In the genomic region with DNA sequence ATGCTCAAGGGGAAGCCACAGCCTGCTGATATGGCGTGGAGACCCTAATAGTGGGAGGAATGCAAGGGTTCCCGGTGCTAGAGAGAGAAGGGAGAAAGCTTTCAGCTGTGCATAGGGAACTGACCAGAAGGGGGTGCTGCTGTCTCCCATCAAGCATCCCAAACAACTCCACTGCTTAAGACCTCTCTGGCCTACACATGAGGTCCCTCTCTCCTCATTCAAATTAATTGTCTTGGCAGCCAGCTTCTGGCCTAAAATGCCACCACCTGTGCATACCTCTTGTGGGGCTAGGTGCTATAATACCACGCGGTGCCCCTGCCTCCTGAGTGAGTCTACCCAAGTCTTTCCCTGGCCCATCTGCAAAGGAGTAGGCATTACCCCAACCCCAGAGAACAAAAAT, we compare ENCODE assay signal across 8 cellular contexts. TPM values are rescaled to one million over a fixed set of nuclear protein-coding genes. Genes with fewer than 3 reads are reported as not detected.
DNase-seq lines count a peak whose midpoint lies in the region; ATAC-seq and TF ChIP-seq lines count a peak whose summit lies in the region.

No MANE protein-coding gene starts in this region.

- no peaks in the 10 kb centered on the region for H3K27me3 Mint-ChIP-seq in activated naive CD8-positive, alpha-beta T cell

- H3K36me3 Mint-ChIP-seq in activated naive CD8-positive, alpha-beta T cell: peaks cover 2% of the 10 kb centered on the region

- peak; percentile 41 for DNase-seq in DMS79 (lab: John Stamatoyannopoulos, UW)
- DNase-seq in HuH-7.5 (ENCODE audit: low spot score): peak; percentile 97
- DNase-seq in RWPE1 (ENCODE audit: low spot score): no peak
- DNase-seq in head of caudate nucleus: peak; percentile 41 to 88 (median 72)
- DNase-seq in renal cortical epithelial cell (ENCODE audit: low read depth): peak; percentile 70

- TF ChIP-seq CTCF in RWPE1 (conservative IDR thresholded peaks at IDR 0.05; ENCODE audit: low read depth): peak; percentile 71

- H3K27ac Mint-ChIP-seq in activated naive CD8-positive, alpha-beta T cell: no peak overlapping the region

- no peak for ATAC-seq in GM19455 (IDR thresholded peaks at IDR 0.05; ENCODE audit: unreplicated experiment)
- ATAC-seq in HG03280 (IDR thresholded peaks at IDR 0.05; ENCODE audit: unreplicated experiment): no peak

- POLR2A ChIA-PET in RWPE1 (lab: Yijun Ruan, JAX; ENCODE audit: low non-redundant PET): no interaction called here

- peak overlapping the region; percentile 8 for H3K4me3 Mint-ChIP-seq in activated naive CD8-positive, alpha-beta T cell

- H3K4me1 Mint-ChIP-seq in activated naive CD8-positive, alpha-beta T cell (ENCODE audit: low read depth): peaks cover 8% of the 10 kb centered on the region

- H3K9me3 Mint-ChIP-seq in activated naive CD8-positive, alpha-beta T cell (ENCODE audit: low read depth): no peaks in the 10 kb centered on the region

- CTCF ChIA-PET in RWPE1 (lab: Yijun Ruan, JAX): interaction anchor here (0.6 to 1.5 kb wide), 9 partner anchors 9 to 153 kb away, joined by 3 to 7 read pairs (median 4); a partner anchor contains a TSS

- intact Hi-C loops in head of caudate nucleus (cut with DNase I): no loop called here

- peak overlapping the region; percentile 23; the same call in 1 of the 2 replicates for H3K27ac ChIP-seq in RWPE1

RNA-seq across cellular contexts. Expression of a gene that starts 14.5 kb away (rescaled TPM):
- 9.9 and 20.0 TPM in 2 replicates for total RNA-seq in renal cortical epithelial cell

RNA-seq across cellular contexts. Expression of a gene that starts 20.6 kb away (rescaled TPM):
- 0.17 TPM in 1 of 2 replicates, not detected in the other for total RNA-seq in renal cortical epithelial cell

RNA-seq across cellular contexts. Expression of a gene that starts 28.1 kb away (rescaled TPM):
- 1.2 TPM in 1 of 2 replicates, not detected in the other for total RNA-seq in renal cortical epithelial cell

RNA-seq across cellular contexts. Expression of a gene that starts 33.4 kb away (rescaled TPM):
- total RNA-seq in renal cortical epithelial cell: 72.6 and 80.4 TPM in 2 replicates

RNA-seq across cellular contexts. Expression of a gene that starts 40.7 kb away (rescaled TPM):
- not detected in 2 replicates for total RNA-seq in renal cortical epithelial cell
